ENCODE assay signal across 16 cellular contexts in the genomic region with DNA sequence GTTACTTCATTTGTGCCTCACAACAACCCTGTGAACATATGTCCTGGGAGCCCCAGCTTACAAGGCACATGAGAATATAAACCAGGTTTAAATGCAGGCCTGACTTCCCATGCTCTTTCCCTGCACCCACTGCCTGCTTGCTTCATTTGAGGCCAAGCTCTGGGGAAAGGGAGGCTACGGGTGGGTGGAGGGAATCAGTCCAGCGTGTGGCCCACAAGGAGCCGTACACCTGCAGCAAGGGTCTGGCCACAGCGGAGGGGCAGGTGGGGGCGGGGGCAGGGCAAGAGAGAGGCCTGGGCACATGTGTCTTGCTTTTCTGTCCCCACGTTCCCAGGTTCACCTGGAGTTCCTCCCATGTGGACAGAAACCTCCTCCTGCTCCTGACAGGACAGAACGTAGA. TPM values are rescaled to one million over a fixed set of nuclear protein-coding genes. Genes with fewer than 3 reads are reported as not detected.
DNase-seq lines count a peak whose midpoint lies in the region; TF ChIP-seq lines count a peak whose summit lies in the region.
"Had no signal": no experiment of that assay in that cellular context is flagged by ENCODE, and none has a peak within 500 bp of the region (broad histone marks: within the 10 kb centered on the region; RNA-seq: fewer than 3 reads in every experiment).

No MANE protein-coding gene starts in this region.

- H3K4me2 ChIP-seq in osteoblast (ENCODE audit: insufficient read depth, low read length) = no peak overlapping the region

- no peaks in the 10 kb centered on the region for H4K20me1 ChIP-seq in osteoblast (ENCODE audit: insufficient read depth, low read length)

- H3K27ac Mint-ChIP-seq in MCF 10A (ENCODE audit: low read depth, unreplicated experiment) = no peak overlapping the region
- H3K27ac Mint-ChIP-seq: CD8-positive, alpha-beta T cell; HFFc6 had no signal

- H3K36me3 ChIP-seq in breast epithelium = no peaks in the 10 kb centered on the region
- peaks cover 0 to 9% of the 10 kb centered on the region in 2 donors for H3K36me3 ChIP-seq in esophagus (ENCODE audit: control insufficient read depth in 2 of 2, insufficient read depth in 2 of 2, low read length in 1 of 2)
- no peaks in the 10 kb centered on the region for H3K36me3 ChIP-seq in osteoblast (ENCODE audit: insufficient read depth, low read length)
- H3K36me3 ChIP-seq: BE2C, HAP-1 had no signal

- no peaks in the 10 kb centered on the region for H3K9me3 Mint-ChIP-seq in MCF 10A (ENCODE audit: unreplicated experiment)
- H3K9me3 Mint-ChIP-seq: CD8-positive, alpha-beta T cell; HFFc6 had no signal

- H3K4me3 ChIP-seq in breast epithelium (no peak overlapping the region), esophagus (ENCODE audit: low read depth in 1 of 2, low read length in 2 of 2) (no peak overlapping the region), osteoblast (ENCODE audit: insufficient read depth, low read length) (no peak overlapping the region)
- H3K4me3 ChIP-seq: HAP-1 had no signal

- H3K36me3 Mint-ChIP-seq in MCF 10A (ENCODE audit: insufficient read depth, unreplicated experiment) = peaks cover 38% of the 10 kb centered on the region
- H3K36me3 Mint-ChIP-seq: CD8-positive, alpha-beta T cell had no signal

- BruUV-seq in MCF 10A (replicated peaks; lab: Mats Ljungman, UMichigan) = no TSS peak

- TF ChIP-seq CTCF in breast epithelium (IDR thresholded peaks at IDR 0.05) = no peak
- TF ChIP-seq CTCF in MCF 10A (IDR thresholded peaks at IDR 0.05; ENCODE audit: unreplicated experiment) = no peak
- no peak for TF ChIP-seq CTCF in osteoblast (IDR thresholded peaks at IDR 0.05; ENCODE audit: extremely low read depth, low read depth, low read length)

- no peak overlapping the region for H3K4me3 Mint-ChIP-seq in MCF 10A (ENCODE audit: unreplicated experiment)
- H3K4me3 Mint-ChIP-seq: CD8-positive, alpha-beta T cell; HFFc6 had no signal

- H2AFZ ChIP-seq in osteoblast (ENCODE audit: low read length) = no peak overlapping the region

- CTCF ChIA-PET in MCF 10A (lab: Yijun Ruan, JAX) = interaction anchor here (1.1 to 22.5 kb wide), 5 partner anchors 15 to 484 kb away, joined by 5 to 471 read pairs (median 103); partner anchors contain the start of gene RPS19BP1

- H3K27me3 Mint-ChIP-seq in MCF 10A (ENCODE audit: insufficient read depth, unreplicated experiment) = no peaks in the 10 kb centered on the region

- no peaks in the 10 kb centered on the region for H3K9me3 ChIP-seq in breast epithelium
- no peaks in the 10 kb centered on the region for H3K9me3 ChIP-seq in esophagus (ENCODE audit: control insufficient read depth in 2 of 2, insufficient read depth in 1 of 2, low read depth in 1 of 2, low read length in 1 of 2)
- no peaks in the 10 kb centered on the region for H3K9me3 ChIP-seq in osteoblast (ENCODE audit: low read depth, low read length)
- H3K9me3 ChIP-seq: BE2C, Caco-2, HAP-1 had no signal

- DNase-seq in breast epithelium (ENCODE audit: low spot score in 2 of 2) (no peak), MCF 10A (ENCODE audit: unreplicated experiment) (no peak), NCI-H69 (lab: John Stamatoyannopoulos, UW) (peak; percentile 57), osteoblast (ENCODE audit: insufficient read length, low spot score, missing footprints) (peak; percentile 9), SHP77 treated with DMSO at 0.1 percent for 48 hours (lab: John Stamatoyannopoulos, UW) (no peak)
- no peak for DNase-seq in stimulated activated naive CD4-positive, alpha-beta T cell treated with Interleukin-2 at 50 U/mL for 16 hours (lab: John Stamatoyannopoulos, UW)
- DNase-seq: BE2C, Caco-2, DND-41, GDM1, HFFc6 had no signal

- intact Hi-C loops in breast epithelium (cut with DNase I; ENCODE audit: low total_unique reads) (loop anchor here (10.0 kb wide), 1 partner anchor 486 kb away; the partner anchor contains the start of gene RPS19BP1), MCF 10A (cut with micrococcal nuclease) (no loop called here)

- H3K4me1 Mint-ChIP-seq in MCF 10A (ENCODE audit: insufficient read depth, unreplicated experiment) = peaks cover 7% of the 10 kb centered on the region

- no peaks in the 10 kb centered on the region for H3K27me3 ChIP-seq in breast epithelium
- no peaks in the 10 kb centered on the region for H3K27me3 ChIP-seq in esophagus (ENCODE audit: control insufficient read depth in 1 of 2, insufficient read depth in 2 of 2, low read length in 2 of 2)
- no peaks in the 10 kb centered on the region for H3K27me3 ChIP-seq in osteoblast (ENCODE audit: insufficient read depth, low read length)
- H3K27me3 ChIP-seq: BE2C had no signal

- 64 to 71% methylated on average over 7 of the region's 7 CpGs for WGBS in esophagus, 2 donors

- no peaks in the 10 kb centered on the region for H3K79me2 ChIP-seq in osteoblast (ENCODE audit: insufficient read depth, low read length)

- peaks cover 0 to 4% of the 10 kb centered on the region in 2 donors for H3K4me1 ChIP-seq in breast epithelium
- peaks cover 6 to 34% of the 10 kb centered on the region in 2 donors for H3K4me1 ChIP-seq in esophagus (ENCODE audit: control insufficient read depth in 2 of 2, insufficient read depth in 2 of 2, low read length in 1 of 2)
- no peaks in the 10 kb centered on the region for H3K4me1 ChIP-seq in osteoblast (ENCODE audit: insufficient read depth, low read length)
- H3K4me1 ChIP-seq: BE2C, HAP-1 had no signal

- no peak for TF ChIP-seq POLR2A in breast epithelium (IDR thresholded peaks at IDR 0.05)

- H3K27ac ChIP-seq in breast epithelium (peak overlapping the region; percentile 28 to 50), esophagus (ENCODE audit: low read depth in 2 of 2, low read length in 1 of 2) (peak overlapping the region; percentile 85 to 90), osteoblast (ENCODE audit: low read depth, low read length) (no peak overlapping the region)
- H3K27ac ChIP-seq: C4-2B had no signal

- POLR2A ChIA-PET in MCF 10A (lab: Yijun Ruan, JAX) = interaction anchor here (0.6 to 1.2 kb wide), 2 partner anchors 20 to 27 kb away, joined by 3 read pairs; partner anchors contain the start of gene FAM83F

RNA-seq across cellular contexts. Expression of gene FAM83F, which starts 26.2 kb away (rescaled TPM):
- total RNA-seq in breast epithelium (10 to 100 TPM in 1 of 3 donors, 1 to 10 TPM in 2; 4.5 to 15.5 (median 7.5) TPM), MCF 10A (2022) (33.1 and 41.3 TPM in 2 replicates), osteoblast (not detected in 2 replicates)
- 10 to 100 TPM in 1 of 2 donors, 1 to 10 TPM in 1; 8.6 to 12.9 TPM for polyA plus RNA-seq in esophagus
- total RNA-seq: HepG2, HFFc6 had no signal
- polyA plus RNA-seq: HepG2 had no signal

Comparison
In these comparisons a context has a peak if more than half of its experiments do, and no peak if none do; other contexts are left out.
1. DNase-seq: peak in NCI-H69 (single experiment) and osteoblast (single experiment); none in breast epithelium (0 of 2), MCF 10A (single experiment), stimulated activated naive CD4-positive, alpha-beta T cell treated with Interleukin-2 at 50 U/mL for 16 hours (single experiment) and SHP77 treated with DMSO at 0.1 percent for 48 hours (single experiment).